Comparison of ENCODE assay signal across 8 cellular contexts in the genomic region with DNA sequence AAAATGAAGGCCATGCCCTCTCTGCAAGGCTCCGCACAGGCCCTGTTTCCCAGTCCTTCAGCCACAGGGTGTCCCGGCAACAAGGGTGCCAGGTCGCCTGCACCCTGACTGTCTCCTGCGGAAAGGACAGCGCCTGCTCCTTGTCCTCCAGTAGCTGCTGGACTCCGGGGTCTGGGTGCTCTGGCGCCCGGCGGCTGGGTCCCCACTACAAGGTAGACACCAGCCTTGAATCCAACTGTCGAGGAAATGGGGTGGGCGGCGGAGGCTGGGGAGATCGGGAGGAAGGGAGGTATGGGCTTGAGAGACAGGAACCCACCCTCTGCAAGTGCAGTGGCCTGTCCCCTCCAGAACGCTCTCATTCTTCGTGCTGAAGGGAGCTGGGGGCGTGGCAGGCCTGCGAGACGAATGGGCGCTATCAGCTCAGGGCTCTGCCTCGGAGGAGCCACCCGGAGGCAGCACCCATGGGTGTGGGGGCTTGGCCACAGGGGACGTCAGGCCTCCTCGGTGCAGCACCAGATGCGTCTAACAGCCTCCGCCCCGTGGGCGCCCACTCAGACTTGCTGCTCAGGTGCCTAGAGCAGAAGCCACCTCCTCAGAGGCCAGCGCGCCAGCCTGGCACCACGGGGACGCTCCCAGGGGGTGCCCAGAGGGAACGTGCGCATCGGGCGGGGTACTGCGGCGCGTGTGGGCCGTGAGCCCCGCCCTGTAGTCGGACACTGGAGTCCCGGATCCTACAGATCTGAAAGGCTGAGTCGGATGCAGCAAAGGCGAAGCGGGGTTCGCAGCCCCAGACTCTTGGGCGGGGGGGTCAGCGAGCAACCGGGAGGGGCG. TPM values are rescaled to one million over a fixed set of nuclear protein-coding genes. Genes with fewer than 3 reads are reported as not detected.
DNase-seq lines count a peak whose midpoint lies in the region; ATAC-seq lines count a peak whose summit lies in the region.

No MANE protein-coding gene starts in this region.

- H3K36me3 Mint-ChIP-seq in activated naive CD4-positive, alpha-beta T cell treated with anti-CD3 and anti-CD28 coated beads, Interleukin-2, amount 50 U/mL, for 72 hours: no peaks in the 10 kb centered on the region

- intact Hi-C loops in left ventricle myocardium superior (cut with micrococcal nuclease): no loop called here
- intact Hi-C loops in sciatic nerve (cut with DNase I): no loop called here

- ATAC-seq in GM18867 (IDR thresholded peaks at IDR 0.05; ENCODE audit: unreplicated experiment): peak; percentile 58
- ATAC-seq in HG03066 (IDR thresholded peaks at IDR 0.05; ENCODE audit: low read depth, unreplicated experiment): peak; percentile 51
- peak; percentile 53 to 67 for ATAC-seq in activated naive CD4-positive, alpha-beta T cell treated with anti-CD3 and anti-CD28 coated beads, Interleukin-2, amount 50 U/mL, for 72 hours
- peak; percentile 64 for ATAC-seq in left ventricle myocardium superior
- ATAC-seq in sciatic nerve: peak; percentile 28

- DNase-seq in AG20443 (ENCODE audit: low spot score) (peak; percentile 73), SJSA1 (ENCODE audit: low read depth in 1 of 2, low spot score in 2 of 2) (peak in 1 of 2 experiments; percentile 38), left ventricle myocardium superior (peak; percentile 79), sciatic nerve (ENCODE audit: low spot score) (peak; percentile 80), NCI-H774 (lab: John Stamatoyannopoulos, UW) (no peak)
- peak; percentile 64 to 88 for DNase-seq in activated naive CD4-positive, alpha-beta T cell treated with anti-CD3 and anti-CD28 coated beads, Interleukin-2, amount 50 U/mL, for 72 hours (ENCODE audit: low spot score in 2 of 2)

- H3K27ac Mint-ChIP-seq in activated naive CD4-positive, alpha-beta T cell treated with anti-CD3 and anti-CD28 coated beads, Interleukin-2, amount 50 U/mL, for 72 hours: peak overlapping the region; percentile 29 to 63

- no peaks in the 10 kb centered on the region for H3K9me3 Mint-ChIP-seq in activated naive CD4-positive, alpha-beta T cell treated with anti-CD3 and anti-CD28 coated beads, Interleukin-2, amount 50 U/mL, for 72 hours

- peak overlapping the region; percentile 97 for H3K27ac ChIP-seq in SJSA1

- H3K36me3 ChIP-seq in SJSA1: peaks cover 2% of the 10 kb centered on the region; the same call in 1 of the 2 replicates

- peak overlapping the region; percentile 91 for H3K4me3 ChIP-seq in SJSA1

- H3K27me3 ChIP-seq in SJSA1 (replicated peaks): no peaks in the 10 kb centered on the region; the same call in 1 of the 2 replicates

- peaks cover 3% of the 10 kb centered on the region; the same call in 1 of the 2 replicates for H3K9me3 ChIP-seq in SJSA1 (replicated peaks)

- H3K4me1 ChIP-seq in SJSA1 (replicated peaks): peaks cover 25% of the 10 kb centered on the region

RNA-seq across cellular contexts. Expression of a gene that starts 15.6 kb away (rescaled TPM):
- total RNA-seq in SJSA1 (2014; rRNA removed; shearing (Covaris generic)): 0.03 TPM in 1 of 2 replicates, not detected in the other
- total RNA-seq in activated naive CD4-positive, alpha-beta T cell treated with anti-CD3 and anti-CD28 coated beads, Interleukin-2, amount 50 U/mL, for 72 hours: 100 to 1,000 TPM; 101 to 201 TPM
- 2.4 TPM for total RNA-seq in left ventricle myocardium superior
- 20.7 TPM for total RNA-seq in sciatic nerve

RNA-seq across cellular contexts. Expression of a gene that starts 23.5 kb away (rescaled TPM):
- total RNA-seq in SJSA1 (2014; rRNA removed; shearing (Covaris generic)): not detected in 2 replicates
- not detected for total RNA-seq in activated naive CD4-positive, alpha-beta T cell treated with anti-CD3 and anti-CD28 coated beads, Interleukin-2, amount 50 U/mL, for 72 hours
- total RNA-seq in left ventricle myocardium superior (0.99 TPM), sciatic nerve (3.0 TPM)

RNA-seq across cellular contexts. Expression of a gene that starts 31.1 kb away (rescaled TPM):
- total RNA-seq in SJSA1 (2014; rRNA removed; shearing (Covaris generic)): not detected in 2 replicates
- total RNA-seq in activated naive CD4-positive, alpha-beta T cell treated with anti-CD3 and anti-CD28 coated beads, Interleukin-2, amount 50 U/mL, for 72 hours: not detected
- not detected for total RNA-seq in left ventricle myocardium superior
- not detected for total RNA-seq in sciatic nerve

RNA-seq across cellular contexts. Expression of a gene that starts 47.6 kb away (rescaled TPM):
- total RNA-seq in SJSA1 (2014; rRNA removed; shearing (Covaris generic)): 49.7 and 74.3 TPM in 2 replicates
- 10 to 100 TPM; 47.9 to 53.3 TPM for total RNA-seq in activated naive CD4-positive, alpha-beta T cell treated with anti-CD3 and anti-CD28 coated beads, Interleukin-2, amount 50 U/mL, for 72 hours
- total RNA-seq in left ventricle myocardium superior: 42.6 TPM
- 55.9 TPM for total RNA-seq in sciatic nerve

RNA-seq across cellular contexts. Expression of a gene that starts 47.6 kb away (rescaled TPM):
- total RNA-seq in SJSA1 (2014; rRNA removed; shearing (Covaris generic)): 22.7 and 37.9 TPM in 2 replicates
- 10 to 100 TPM; 43.4 to 55.6 TPM for total RNA-seq in activated naive CD4-positive, alpha-beta T cell treated with anti-CD3 and anti-CD28 coated beads, Interleukin-2, amount 50 U/mL, for 72 hours
- total RNA-seq in left ventricle myocardium superior: 45.1 TPM
- 27.8 TPM for total RNA-seq in sciatic nerve
